1 cellular context compared by ENCODE assay signal in genomic region chr3:12869025-12869695, GRCh38.
TF ChIP-seq lines count a peak whose summit lies in the region.

No MANE protein-coding gene starts in this region.

TF ChIP-seq in SK-N-SH treated with all-trans-retinoic acid at 6 μM for 48 hours, 23 proteins besides CTCF, POLR2A, EP300 and RAD21 (continued from another document):
- no peak for TF ChIP-seq GLIS3 (CRISPR knock-in tag; IDR thresholded peaks at IDR 0.05)
- no peak for TF ChIP-seq ISL1 (CRISPR knock-in tag; IDR thresholded peaks at IDR 0.05)
